ENCODE assay signal across 14 cellular contexts in the genomic region with DNA sequence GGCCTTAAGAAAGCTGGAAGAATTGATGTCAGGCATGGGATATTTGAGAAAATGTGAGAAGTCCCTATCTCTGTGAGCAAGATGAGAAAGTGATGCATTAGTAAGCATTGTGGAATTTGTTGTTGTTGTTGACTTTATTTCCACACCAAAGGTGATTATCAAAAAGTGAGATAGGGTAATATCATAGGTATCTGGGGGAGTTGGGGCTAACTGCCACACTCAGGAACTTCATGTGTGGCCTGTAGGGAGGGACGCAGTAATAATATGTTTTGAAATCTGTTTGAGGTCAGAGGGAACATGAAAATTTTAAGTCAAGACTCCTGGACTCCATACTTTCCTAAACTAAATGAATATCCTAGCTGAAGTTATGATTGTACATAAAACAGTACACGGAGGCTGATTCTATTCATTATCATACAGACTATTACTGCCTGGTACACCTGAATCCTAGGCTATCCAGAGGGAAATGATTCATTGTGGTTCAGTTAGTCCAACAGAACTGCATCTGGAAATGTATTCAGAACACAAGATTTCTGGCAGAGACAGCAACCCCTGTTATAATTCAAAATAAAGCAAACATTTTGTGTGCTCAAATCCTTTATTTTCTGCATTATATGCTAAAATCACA.
DNase-seq lines count a peak whose midpoint lies in the region; ATAC-seq and TF ChIP-seq lines count a peak whose summit lies in the region.
"Had no signal": no experiment of that assay in that cellular context is flagged by ENCODE, and none has a peak within 500 bp of the region (broad histone marks: within the 10 kb centered on the region; RNA-seq: fewer than 3 reads in every experiment).

No MANE protein-coding gene starts in this region.

- H3K4me3 ChIP-seq in cardiac muscle cell (no peak overlapping the region), heart left ventricle (no peak overlapping the region), SK-N-MC (no peak overlapping the region), prostate gland (no peak overlapping the region)
- H3K4me3 ChIP-seq: BLaER1 had no signal

- no peaks in the 10 kb centered on the region for H3K4me1 Mint-ChIP-seq in naive thymus-derived CD8-positive, alpha-beta T cell
- H3K4me1 Mint-ChIP-seq: CD14-positive monocyte; CD4-positive, alpha-beta memory T cell had no signal

- no peak for ATAC-seq in heart left ventricle
- ATAC-seq in naive thymus-derived CD8-positive, alpha-beta T cell: no peak

- WGBS in heart left ventricle, 4 donors: 56 to 75% (median 65%) methylated on average over 2 of the region's 2 CpGs
- WGBS in prostate gland: 80% methylated on average over 2 of the region's 2 CpGs

- H3K36me3 ChIP-seq in cardiac muscle cell (no peaks in the 10 kb centered on the region), heart left ventricle (no peaks in the 10 kb centered on the region), SK-N-MC (ENCODE audit: insufficient read depth, low read length) (no peaks in the 10 kb centered on the region), prostate gland (no peaks in the 10 kb centered on the region)
- H3K36me3 ChIP-seq: BLaER1 had no signal

- H3K27ac ChIP-seq in cardiac muscle cell: peak overlapping the region; percentile 54
- no peak overlapping the region for H3K27ac ChIP-seq in heart left ventricle
- peak overlapping the region; percentile 92 for H3K27ac ChIP-seq in SK-N-MC
- no peak overlapping the region for H3K27ac ChIP-seq in prostate gland
- H3K27ac ChIP-seq: BLaER1 had no signal

- H3K27me3 Mint-ChIP-seq in naive thymus-derived CD8-positive, alpha-beta T cell: peaks cover 0 to 2% (median 0%) of the 10 kb centered on the region in 5 donors
- H3K27me3 Mint-ChIP-seq: CD4-positive, alpha-beta memory T cell had no signal

- peaks cover 0 to 7% (median 0%) of the 10 kb centered on the region in 9 donors for H3K9me3 Mint-ChIP-seq in naive thymus-derived CD8-positive, alpha-beta T cell
- H3K9me3 Mint-ChIP-seq: H9 had no signal

- H3K27me3 ChIP-seq in cardiac muscle cell: no peaks in the 10 kb centered on the region
- H3K27me3 ChIP-seq in heart left ventricle: no peaks in the 10 kb centered on the region
- no peaks in the 10 kb centered on the region for H3K27me3 ChIP-seq in prostate gland (replicated peaks; ENCODE audit: insufficient read depth)
- H3K27me3 ChIP-seq: BLaER1 had no signal

- intact Hi-C loops in heart left ventricle (cut with DNase I) (no loop called here), prostate gland (cut with DNase I) (no loop called here)

- DNase-seq in cardiac muscle cell (ENCODE audit: low read depth in 1 of 2, low spot score in 1 of 2) (no peak), heart left ventricle (no peak), SK-N-MC (ENCODE audit: low read depth, low spot score) (no peak), kidney glomerular epithelial cell (lab: John Stamatoyannopoulos, UW) (peak; percentile 17), prostate gland (ENCODE audit: low spot score) (no peak), DMS 273 (lab: John Stamatoyannopoulos, UW; ENCODE audit: unreplicated experiment) (no peak)
- no peak for DNase-seq in naive thymus-derived CD8-positive, alpha-beta T cell
- DNase-seq: 8988T; CD4-positive, alpha-beta memory T cell; GF-D8; H9; IMR-90 had no signal

- POLR2A ChIA-PET in naive thymus-derived CD8-positive, alpha-beta T cell (lab: Charles Lee): no interaction called here

- no peak overlapping the region for H3K27ac Mint-ChIP-seq in naive thymus-derived CD8-positive, alpha-beta T cell
- H3K27ac Mint-ChIP-seq: CD14-positive monocyte; CD4-positive, alpha-beta memory T cell had no signal

- H3K9me3 ChIP-seq in cardiac muscle cell (ENCODE audit: low read depth) (no peaks in the 10 kb centered on the region), heart left ventricle (no peaks in the 10 kb centered on the region), SK-N-MC (ENCODE audit: low read depth, low read length) (no peaks in the 10 kb centered on the region), prostate gland (no peaks in the 10 kb centered on the region)
- H3K9me3 ChIP-seq: BLaER1 had no signal

- TF ChIP-seq POLR2A in heart left ventricle (IDR thresholded peaks at IDR 0.05) (no peak), prostate gland (IDR thresholded peaks at IDR 0.05) (no peak)

- no peak overlapping the region for H3K4me3 Mint-ChIP-seq in naive thymus-derived CD8-positive, alpha-beta T cell
- H3K4me3 Mint-ChIP-seq: CD14-positive monocyte; CD4-positive, alpha-beta memory T cell; H9 had no signal

- H3K4me1 ChIP-seq in cardiac muscle cell (ENCODE audit: low read depth): peaks cover 15% of the 10 kb centered on the region
- peaks cover 0 to 10% (median 0%) of the 10 kb centered on the region in 12 donors for H3K4me1 ChIP-seq in heart left ventricle
- no peaks in the 10 kb centered on the region for H3K4me1 ChIP-seq in prostate gland (replicated peaks)
- H3K4me1 ChIP-seq: BLaER1 had no signal

- no peaks in the 10 kb centered on the region for H3K36me3 Mint-ChIP-seq in naive thymus-derived CD8-positive, alpha-beta T cell
- H3K36me3 Mint-ChIP-seq: CD14-positive monocyte; CD4-positive, alpha-beta memory T cell had no signal

- TF ChIP-seq CTCF in cardiac muscle cell (IDR thresholded peaks at IDR 0.05; ENCODE audit: low read depth, low read length): no peak
- TF ChIP-seq CTCF in heart left ventricle (IDR thresholded peaks at IDR 0.05): no peak
- no peak for TF ChIP-seq CTCF in prostate gland (IDR thresholded peaks at IDR 0.05)

- no peak overlapping the region for H3K9ac ChIP-seq in SK-N-MC (ENCODE audit: insufficient read length)
- H3K9ac ChIP-seq: BLaER1 had no signal

Comparison
In these comparisons a context has a peak if more than half of its experiments do, and no peak if none do; other contexts are left out.
1. H3K27ac ChIP-seq: peak in cardiac muscle cell (single experiment) and SK-N-MC (single experiment); none in heart left ventricle (0 of 12) and prostate gland (0 of 2).